ENCODE assay signal across 33 cellular contexts in the genomic region with DNA sequence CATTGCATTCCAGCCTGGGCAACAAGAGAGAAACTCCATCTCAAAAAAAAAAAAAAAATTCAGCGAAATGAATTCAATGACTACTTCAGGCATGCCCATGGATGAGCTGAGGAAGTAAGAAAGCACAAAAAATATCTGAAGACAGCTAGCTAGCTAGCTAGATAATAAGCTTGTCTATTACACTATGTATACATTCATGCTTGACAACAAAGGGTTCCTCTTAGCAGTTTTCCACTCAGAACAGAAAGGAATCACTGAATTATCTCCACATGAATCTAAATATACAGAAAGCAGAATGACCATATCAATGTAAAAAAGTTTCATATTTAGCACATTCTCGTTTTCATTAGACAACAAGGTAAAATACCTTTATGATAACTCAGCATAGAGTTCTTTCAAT.
"Had no signal": no experiment of that assay in that cellular context is flagged by ENCODE, and none has a peak within 500 bp of the region (broad histone marks: within the 10 kb centered on the region; RNA-seq: fewer than 3 reads in every experiment).

No MANE protein-coding gene starts in this region.

- H3K4me3 ChIP-seq: PC-9 had no signal

- ATAC-seq: activated CD4-positive, CD25-positive, alpha-beta regulatory T cell treated with anti-CD3 and anti-CD28 coated beads, Interleukin-2, amount 50 U/mL, for 24 hours; activated CD8-positive, alpha-beta T cell treated with anti-CD3 and anti-CD28 coated beads for 36 hours; activated T-cell treated with anti-CD3 and anti-CD28 coated beads, Interleukin-2, amount 50 U/mL, for 4 hours; activated T-helper 17 cell treated with anti-CD3 and anti-CD28 coated beads, Interleukin-2, amount 50 U/mL, for 72 hours; Right ventricle myocardium inferior; WTC11 had no signal

- H3K9ac ChIP-seq: KMS-11 had no signal

- H3K27me3 ChIP-seq: brain microvascular endothelial cell had no signal

- DNase-seq: activated CD4-positive, alpha-beta T cell treated with anti-CD3 and anti-CD28 coated beads for 4 hours; activated CD4-positive, alpha-beta T cell treated with anti-CD3 and anti-CD28 coated beads, Interleukin-2, amount 50 U/mL, for 1 hour; activated CD8-positive, alpha-beta T cell treated with anti-CD3 and anti-CD28 coated beads for 36 hours; activated effector memory CD4-positive, alpha-beta T cell treated with anti-CD3 and anti-CD28 coated beads, Interleukin-2, amount 50 U/mL, for 16 hours; activated naive CD4-positive, alpha-beta T cell; activated naive CD4-positive, alpha-beta T cell treated with anti-CD3 and anti-CD28 coated beads, Interleukin-2, amount 50 U/mL, for 16 hours; activated naive CD8-positive, alpha-beta T cell treated with anti-CD3 and anti-CD28 coated beads for 36 hours; activated T-cell treated with anti-CD3 and anti-CD28 coated beads, Interleukin-2, amount 50 U/mL, for 4 hours; amniotic stem cell; aorta; brain microvascular endothelial cell; central memory CD4-positive, alpha-beta T cell; MM.1S; MV-4-11; NCI-H1092; NCI-H1436 treated with DMSO at 0.1 percent for 48 hours; NCI-H1694 treated with DMSO at 0.1 percent for 48 hours; NCI-H2029; NCI-H345; NCI-H524 treated with DMSO at 0.1 percent for 48 hours; PC-9; SIG-M5; SW 1271; T-helper 1 cell; T-helper 2 cell; T-helper 9 cell had no signal

- H3K27ac ChIP-seq: brain microvascular endothelial cell, KMS-11, PC-9, RWPE1 had no signal

- FAIRE-seq: RCC 7860 had no signal
